In genomic region chr12:76242813-76243540, GRCh38 we compare ENCODE assay signal across 21 cellular contexts.
DNase-seq lines count a peak whose midpoint lies in the region; ATAC-seq and TF ChIP-seq lines count a peak whose summit lies in the region.
"Had no signal": no experiment of that assay in that cellular context is flagged by ENCODE, and none has a peak within 500 bp of the region (broad histone marks: within the 10 kb centered on the region; RNA-seq: fewer than 3 reads in every experiment).

No MANE protein-coding gene starts in this region.

- H3K27me3 ChIP-seq in SK-N-SH (ENCODE audit: insufficient read depth) = no peaks in the 10 kb centered on the region
- H3K27me3 ChIP-seq in neuronal stem cell (ENCODE audit: control insufficient read depth in 3 of 3, insufficient read depth in 3 of 3, low read depth in 1 of 3, low read length in 3 of 3) = no peaks in the 10 kb centered on the region
- H3K27me3 ChIP-seq: SJSA1 had no signal

- peak overlapping the region in 1 of 2 experiments; percentile 30; a peak in 2 of 4 replicates for H3K27ac ChIP-seq in SK-N-SH (ENCODE audit: low read depth in 2 of 2, low read length in 1 of 2)
- H3K27ac ChIP-seq in neuronal stem cell (replicated peaks; ENCODE audit: low read length) = no peak overlapping the region
- H3K27ac ChIP-seq: 22Rv1, RWPE1, SJSA1 had no signal

- H4K20me1 ChIP-seq in SK-N-SH (ENCODE audit: insufficient read depth) = no peaks in the 10 kb centered on the region

- H3K4me2 ChIP-seq in SK-N-SH (no peak overlapping the region), neuronal stem cell (ENCODE audit: insufficient read depth, low read length, poor library complexity, severe bottlenecking) (no peak overlapping the region)

- 54% methylated on average over 2 of the region's 2 CpGs for WGBS in SK-N-SH (ENCODE audit: low lambda C conversion rate)
- WGBS in neuronal stem cell (ENCODE audit: extremely low coverage in 2 of 2, insufficient read length in 2 of 2, insufficient replicate concordance in 1 of 2), 2 donors = no CpG with 5 or more reads among the region's 2 CpGs

- H3K27ac Mint-ChIP-seq in natural killer cell treated with Interleukin-12 subunit alpha and Interleukin-12 subunit beta and Interleukin-15 and Interleukin-18, amount 100 ng/mL, for 72 hours = no peak overlapping the region
- H3K27ac Mint-ChIP-seq: CD4-positive, alpha-beta T cell; H9; IgD-negative memory B cell; T-cell had no signal

- H4K91ac ChIP-seq in neuronal stem cell (ENCODE audit: low read depth, low read length, poor library complexity) = no peak overlapping the region

- CTCF ChIA-PET in SK-N-SH (lab: Yijun Ruan, JAX) = no interaction called here

- no peak for ATAC-seq in SK-N-SH treated with all-trans-retinoic acid at 6 μM for 48 hours
- no peak for ATAC-seq in natural killer cell treated with Interleukin-12 subunit alpha and Interleukin-12 subunit beta and Interleukin-15 and Interleukin-18, amount 100 ng/mL, for 72 hours
- ATAC-seq: T-cell had no signal

- H2AFZ ChIP-seq in SK-N-SH (ENCODE audit: low read depth) = 0 out of 2 replicates have a peak overlapping the region, but pooled peaks have one; percentile 9
- H2AFZ ChIP-seq in neuronal stem cell (ENCODE audit: low read length) = no peak overlapping the region

- no peak overlapping the region for H3K9ac ChIP-seq in SK-N-SH
- H3K9ac ChIP-seq in neuronal stem cell (ENCODE audit: low read depth, low read length, poor library complexity) = no peak overlapping the region

- H2BK5ac ChIP-seq in neuronal stem cell (ENCODE audit: low read length) = no peak overlapping the region

- H3K4me1 Mint-ChIP-seq in natural killer cell treated with Interleukin-12 subunit alpha and Interleukin-12 subunit beta and Interleukin-15 and Interleukin-18, amount 100 ng/mL, for 72 hours (ENCODE audit: low read depth in 2 of 2) = no peaks in the 10 kb centered on the region
- H3K4me1 Mint-ChIP-seq: H9, T-cell had no signal

- no peak overlapping the region for H3K23ac ChIP-seq in neuronal stem cell (ENCODE audit: low read depth, low read length, poor library complexity)

- H4K8ac ChIP-seq in neuronal stem cell (ENCODE audit: low read depth, low read length) = no peak overlapping the region

- no peaks in the 10 kb centered on the region for H3K9me2 ChIP-seq in SK-N-SH

- H3K4me1 ChIP-seq in SK-N-SH (ENCODE audit: control insufficient read depth in 1 of 2, insufficient read depth in 2 of 2, low read depth in 1 of 2, low read length in 1 of 2) (peaks cover 0 to 5% of the 10 kb centered on the region in 2 experiments; a peak in 1 of 4 replicates), neuronal stem cell (ENCODE audit: control insufficient read depth in 2 of 2, insufficient read depth in 1 of 2, low read depth in 1 of 2, low read length in 2 of 2) (no peaks in the 10 kb centered on the region)

- H3K4me3 ChIP-seq in SK-N-SH (ENCODE audit: low read depth in 2 of 2, low read length in 1 of 2) (no peak overlapping the region), fibroblast of mammary gland (ENCODE audit: control insufficient read depth, low read depth, low read length) (no peak overlapping the region), neuronal stem cell (ENCODE audit: low read length in 2 of 2) (no peak overlapping the region)
- H3K4me3 ChIP-seq: SJSA1 had no signal

- peaks cover 11% of the 10 kb centered on the region for H3F3A ChIP-seq in SK-N-SH (replicated peaks; ENCODE audit: insufficient read depth)

- H2BK15ac ChIP-seq in neuronal stem cell (ENCODE audit: low read length) = no peak overlapping the region

- no peaks in the 10 kb centered on the region for H3K9me3 Mint-ChIP-seq in natural killer cell treated with Interleukin-12 subunit alpha and Interleukin-12 subunit beta and Interleukin-15 and Interleukin-18, amount 100 ng/mL, for 72 hours
- H3K9me3 Mint-ChIP-seq: CD4-positive, alpha-beta T cell; IgD-negative memory B cell; T-cell had no signal

- TF ChIP-seq RAD21 in SK-N-SH (IDR thresholded peaks at IDR 0.05; ENCODE audit: low read length) = no peak

- H3K27me3 Mint-ChIP-seq in natural killer cell treated with Interleukin-12 subunit alpha and Interleukin-12 subunit beta and Interleukin-15 and Interleukin-18, amount 100 ng/mL, for 72 hours = peaks cover 8 to 18% of the 10 kb centered on the region in 2 donors
- H3K27me3 Mint-ChIP-seq: CD4-positive, alpha-beta T cell had no signal

- H3K36me3 ChIP-seq in SK-N-SH (replicated peaks in 1 of 2; ENCODE audit: control insufficient read depth in 1 of 2, insufficient read depth in 2 of 2, low read length in 1 of 2) = no peaks in the 10 kb centered on the region
- no peaks in the 10 kb centered on the region for H3K36me3 ChIP-seq in neuronal stem cell (replicated peaks in 1 of 2; ENCODE audit: control insufficient read depth in 2 of 2, insufficient read depth in 2 of 2, low read length in 2 of 2)
- H3K36me3 ChIP-seq: SJSA1 had no signal

- TF ChIP-seq CTCF in SK-N-SH (IDR thresholded peaks at IDR 0.05) (no peak), fibroblast of mammary gland (conservative IDR thresholded peaks at IDR 0.05; ENCODE audit: control insufficient read depth, insufficient read depth, low read depth, low read length) (no peak)

- H3K36me3 Mint-ChIP-seq in natural killer cell treated with Interleukin-12 subunit alpha and Interleukin-12 subunit beta and Interleukin-15 and Interleukin-18, amount 100 ng/mL, for 72 hours = no peaks in the 10 kb centered on the region
- H3K36me3 Mint-ChIP-seq: IgD-negative memory B cell, T-cell had no signal

- no peak overlapping the region for H2AK5ac ChIP-seq in neuronal stem cell (ENCODE audit: low read depth, low read length)

- H3K18ac ChIP-seq in neuronal stem cell (ENCODE audit: low read length) = no peak overlapping the region

- H3K4ac ChIP-seq in neuronal stem cell (ENCODE audit: low read length) = no peak overlapping the region

- H3K9me3 ChIP-seq in SK-N-SH (no peaks in the 10 kb centered on the region), neuronal stem cell (replicated peaks in 1 of 2; ENCODE audit: control insufficient read depth in 2 of 2, insufficient read depth in 1 of 2, low read depth in 1 of 2, low read length in 2 of 2) (peaks cover 0 to 3% of the 10 kb centered on the region in 2 donors)
- H3K9me3 ChIP-seq: SJSA1 had no signal

- H2BK12ac ChIP-seq in neuronal stem cell (ENCODE audit: low read length) = no peak overlapping the region

- DNase-seq in SK-N-SH (no peak), NCI-H446 treated with DMSO at 0.1 percent for 48 hours (lab: John Stamatoyannopoulos, UW) (peak; percentile 86), fibroblast of mammary gland (ENCODE audit: low read depth) (peak; percentile 87), neuronal stem cell (ENCODE audit: low spot score) (no peak), cerebellar cortex (ENCODE audit: low spot score) (no peak)
- no peak for DNase-seq in stimulated activated CD4-positive, alpha-beta T cell treated with anti-CD3 and anti-CD28 coated beads, Interleukin-2, amount 100 ng/mL, for 24 hours
- DNase-seq in natural killer cell treated with Interleukin-12 subunit alpha and Interleukin-12 subunit beta and Interleukin-15 and Interleukin-18, amount 100 ng/mL, for 72 hours (ENCODE audit: low spot score) = no peak
- DNase-seq: AML-193; CD4-positive, alpha-beta T cell; H9; NCI-H1436; NCI-H2081; NCI-H524 treated with DMSO at 0.1 percent for 48 hours; NK-92 treated with Interleukin-12 subunit alpha and Interleukin-12 subunit beta, amount 100 ng/mL, for 24 hours; OCI-M1; T-cell had no signal

- no peak overlapping the region for H2BK120ac ChIP-seq in neuronal stem cell (ENCODE audit: low read depth, low read length)

- POLR2A ChIA-PET in SK-N-SH (lab: Yijun Ruan, JAX) = no interaction called here

- H3K4me3 Mint-ChIP-seq in natural killer cell treated with Interleukin-12 subunit alpha and Interleukin-12 subunit beta and Interleukin-15 and Interleukin-18, amount 100 ng/mL, for 72 hours = no peak overlapping the region
- H3K4me3 Mint-ChIP-seq: CD4-positive, alpha-beta T cell; H9; IgD-negative memory B cell; T-cell had no signal

- H3K14ac ChIP-seq in neuronal stem cell (ENCODE audit: low read length) = no peak overlapping the region

- no peaks in the 10 kb centered on the region for H3K79me1 ChIP-seq in neuronal stem cell (ENCODE audit: low read depth, low read length)

- TF ChIP-seq EP300 in SK-N-SH (IDR thresholded peaks at IDR 0.05; ENCODE audit: borderline replicate concordance in 1 of 2, low read depth in 1 of 2, low read length in 1 of 2) = no peak

- no peaks in the 10 kb centered on the region for H3K79me2 ChIP-seq in SK-N-SH (ENCODE audit: insufficient read depth)

TF ChIP-seq in SK-N-SH, 30 proteins besides CTCF, POLR2A, EP300 and RAD21 (continues in another document):
- TF ChIP-seq FOXM1 (IDR thresholded peaks at IDR 0.05; ENCODE audit: low read depth) = no peak
- TF ChIP-seq MXI1 (IDR thresholded peaks at IDR 0.05; ENCODE audit: low read depth, low read length) = no peak
- TF ChIP-seq NFIC (IDR thresholded peaks at IDR 0.05; ENCODE audit: borderline replicate concordance) = peak; percentile 54; the same call in 1 of the 2 replicates

TF ChIP-seq in SK-N-SH treated with all-trans-retinoic acid at 6 μM for 48 hours, 23 proteins besides CTCF, POLR2A, EP300 and RAD21 (continues in another document):
- TF ChIP-seq ARNTL (CRISPR knock-in tag; IDR thresholded peaks at IDR 0.05; ENCODE audit: borderline replicate concordance, low read depth) = no peak
- TF ChIP-seq ESRRG (CRISPR knock-in tag; IDR thresholded peaks at IDR 0.05) = no peak
- TF ChIP-seq POU6F1 (CRISPR knock-in tag; IDR thresholded peaks at IDR 0.05; ENCODE audit: borderline replicate concordance, low read depth) = no peak
- no peak for TF ChIP-seq ZFP3 (CRISPR knock-in tag; IDR thresholded peaks at IDR 0.05)

Comparison
In these comparisons a context has a peak if more than half of its experiments do, and no peak if none do; other contexts are left out.
1. DNase-seq: peak in NCI-H446 treated with DMSO at 0.1 percent for 48 hours (single experiment) and fibroblast of mammary gland (single experiment); none in SK-N-SH (single experiment), neuronal stem cell (single experiment), cerebellar cortex (single experiment), stimulated activated CD4-positive, alpha-beta T cell treated with anti-CD3 and anti-CD28 coated beads, Interleukin-2, amount 100 ng/mL, for 24 hours (0 of 2) and natural killer cell treated with Interleukin-12 subunit alpha and Interleukin-12 subunit beta and Interleukin-15 and Interleukin-18, amount 100 ng/mL, for 72 hours (single experiment).